ENCODE assay signal across 23 cellular contexts in genomic region chr10:24858908-24859270, GRCh38.
A peak's percentile ranks its signal among the peaks of the same experiment; 100 is the strongest.
DNase-seq lines count a peak whose midpoint lies in the region; ATAC-seq, FAIRE-seq and TF ChIP-seq lines count a peak whose summit lies in the region.
"Had no signal": no experiment of that assay in that cellular context is flagged by ENCODE, and none has a peak within 500 bp of the region (broad histone marks: within the 10 kb centered on the region; RNA-seq: fewer than 3 reads in every experiment).

No MANE protein-coding gene starts in this region.

- H3K4ac ChIP-seq in IMR-90 (ENCODE audit: low read depth, low read length): peak overlapping the region; percentile 81

- H3K36me3 Mint-ChIP-seq in astrocyte (ENCODE audit: low read depth, unreplicated experiment): peaks cover 4% of the 10 kb centered on the region
- peaks cover 10% of the 10 kb centered on the region for H3K36me3 Mint-ChIP-seq in nephron progenitor cell (ENCODE audit: low read depth)
- H3K36me3 Mint-ChIP-seq: activated naive CD8-positive, alpha-beta T cell; CD4-positive, CD25-positive, alpha-beta regulatory T cell; stimulated activated naive B cell treated with anti-CD40 and anti-IgM and Interleukin-4, amounts not matched to agents 10 μg/mL and 1 μg/mL and 100 μg/mL, for 72 hours had no signal

- no TSS peak for BruUV-seq in IMR-90 (replicated peaks; lab: Mats Ljungman, UMichigan)

- peak overlapping the region; percentile 93 for H3K27ac ChIP-seq in ACC112 (ENCODE audit: low read depth, low read length)
- 0 out of 2 replicates have a peak overlapping the region, but pooled peaks have one; percentile 20 for H3K27ac ChIP-seq in IMR-90 (ENCODE audit: insufficient read depth, low read length)
- H3K27ac ChIP-seq in astrocyte (ENCODE audit: low read depth, low read length): no peak overlapping the region
- no peak overlapping the region for H3K27ac ChIP-seq in WERI-Rb-1
- H3K27ac ChIP-seq: ascending aorta, spleen, thoracic aorta, uterus had no signal

- FAIRE-seq in astrocyte (lab: Jason Lieb, UNC): no peak

- dilution Hi-C loops in IMR-90 (cut with HindIII; ENCODE audit: low sequenced_read_pairs, unreplicated experiment): no loop called here

- no peak; the same call in 1 of the 2 replicates for ATAC-seq in IMR-90 (ENCODE audit: low read depth)
- no peak for ATAC-seq in stimulated activated naive CD8-positive, alpha-beta T cell treated with anti-CD3 and anti-CD28 coated beads, Interleukin-15, amount 100 ng/mL, for 72 hours
- ATAC-seq: stimulated activated naive B cell treated with anti-CD40 and anti-IgM and Interleukin-4, amounts not matched to agents 10 μg/mL and 1 μg/mL and 100 μg/mL, for 72 hours had no signal

- H3K27me3 ChIP-seq in ACC112 (ENCODE audit: insufficient read depth, low read length) (no peaks in the 10 kb centered on the region), IMR-90 (ENCODE audit: control insufficient read depth, insufficient read depth, low read length) (no peaks in the 10 kb centered on the region), astrocyte (ENCODE audit: insufficient read depth, low read length) (no peaks in the 10 kb centered on the region), WERI-Rb-1 (ENCODE audit: insufficient read depth, low read depth, severe bottlenecking) (no peaks in the 10 kb centered on the region), MG63 (no peaks in the 10 kb centered on the region)
- H3K27me3 ChIP-seq: ascending aorta, spleen, uterus had no signal

- in situ Hi-C loops in IMR-90 (cut with MboI; ENCODE audit: low sequenced_read_pairs): no loop called here

- peak overlapping the region; percentile 32; the same call in 1 of the 2 replicates for H4K5ac ChIP-seq in IMR-90 (ENCODE audit: low read depth, low read length)

- H3K4me3 ChIP-seq in ACC112 (ENCODE audit: low read depth, low read length): peak overlapping the region; percentile 23; the same call in 1 of the 2 replicates
- H3K4me3 ChIP-seq in IMR-90 (ENCODE audit: insufficient read depth, low read depth, low read length): no peak overlapping the region
- H3K4me3 ChIP-seq in astrocyte (ENCODE audit: insufficient read depth, low read depth, low read length): no peak overlapping the region
- no peak overlapping the region for H3K4me3 ChIP-seq in WERI-Rb-1 (ENCODE audit: low read depth, low read length)
- H3K4me3 ChIP-seq in MG63: no peak overlapping the region
- H3K4me3 ChIP-seq: ascending aorta, spleen, thoracic aorta, uterus had no signal

- peak overlapping the region; percentile 33 for H2AFZ ChIP-seq in ACC112 (ENCODE audit: low read length, unreplicated experiment)
- peak overlapping the region; percentile 62 for H2AFZ ChIP-seq in IMR-90 (replicated peaks; ENCODE audit: low read length, poor library complexity)
- peak overlapping the region; percentile 20 for H2AFZ ChIP-seq in astrocyte (ENCODE audit: low read depth, low read length)

- H3K36me3 ChIP-seq in ACC112 (ENCODE audit: insufficient read depth, low read length): peaks cover 8% of the 10 kb centered on the region
- H3K36me3 ChIP-seq in IMR-90 (ENCODE audit: control insufficient read depth, insufficient read depth, low read length): no peaks in the 10 kb centered on the region
- no peaks in the 10 kb centered on the region for H3K36me3 ChIP-seq in astrocyte (ENCODE audit: insufficient read depth, low read length)
- no peaks in the 10 kb centered on the region for H3K36me3 ChIP-seq in WERI-Rb-1
- H3K36me3 ChIP-seq in MG63: no peaks in the 10 kb centered on the region
- H3K36me3 ChIP-seq: ascending aorta, spleen, thoracic aorta, uterus had no signal

- H3K79me2 ChIP-seq in ACC112 (ENCODE audit: control insufficient read depth, insufficient read depth, low read length, unreplicated experiment) (no peaks in the 10 kb centered on the region), astrocyte (ENCODE audit: insufficient read depth, low read length) (no peaks in the 10 kb centered on the region)

- no peaks in the 10 kb centered on the region for H4K20me1 ChIP-seq in IMR-90 (ENCODE audit: insufficient read depth, low read length)
- H4K20me1 ChIP-seq in astrocyte (ENCODE audit: insufficient read depth, low read length): no peaks in the 10 kb centered on the region

- peak overlapping the region; percentile 75 for H2BK20ac ChIP-seq in IMR-90 (ENCODE audit: low read depth, low read length)

- no CpG with 5 or more reads among the region's 4 CpGs for WGBS in IMR-90 (ENCODE audit: extremely low coverage in 2 of 2, insufficient read length in 1 of 2), 2 experiments

- intact Hi-C loops in IMR-90 (cut with micrococcal nuclease): no loop called here

- peaks cover 23% of the 10 kb centered on the region for H3K4me1 ChIP-seq in ACC112 (ENCODE audit: control insufficient read depth, insufficient read depth, low read length, unreplicated experiment)
- peaks cover 7% of the 10 kb centered on the region for H3K4me1 ChIP-seq in IMR-90 (ENCODE audit: control insufficient read depth, insufficient read depth, low read length)
- H3K4me1 ChIP-seq in astrocyte (ENCODE audit: insufficient read depth, low read length): peaks cover 18% of the 10 kb centered on the region
- H3K4me1 ChIP-seq: ascending aorta, spleen, uterus had no signal

- H3K18ac ChIP-seq in IMR-90 (ENCODE audit: low read depth, low read length): peak overlapping the region; percentile 81

- DNase-seq in IMR-90: no peak
- DNase-seq in astrocyte (ENCODE audit: low read depth): no peak
- no peak for DNase-seq in nephron progenitor cell
- DNase-seq in 8988T: no peak
- no peak for DNase-seq in stimulated activated naive CD8-positive, alpha-beta T cell treated with anti-CD3 and anti-CD28 coated beads, Interleukin-15, amount 100 ng/mL, for 72 hours
- DNase-seq in WERI-Rb-1: no peak
- DNase-seq in MG63: no peak
- DNase-seq: activated B cell treated with CpG ODN at 0.5 μM for 24 hours; CD4-positive, CD25-positive, alpha-beta regulatory T cell; cerebellar nuclear complex; erythroblast; NCI-H1092; occipital lobe; spleen; stimulated activated CD4-positive, alpha-beta T cell treated with anti-CD3 and anti-CD28 coated beads, Interleukin-2, amount 100 ng/mL, for 48 hours; stimulated activated naive B cell treated with anti-CD40 and anti-IgM and Interleukin-4, amounts not matched to agents 10 μg/mL and 1 μg/mL and 100 μg/mL, for 72 hours; T1000; uterus had no signal

- POLR2A ChIA-PET in IMR-90 (lab: Charles Lee; ENCODE audit: unreplicated experiment): no interaction called here

- H2BK120ac ChIP-seq in IMR-90 (ENCODE audit: low read depth, low read length): peak overlapping the region; percentile 74

- no peak overlapping the region for H3K27ac Mint-ChIP-seq in astrocyte (ENCODE audit: unreplicated experiment)
- H3K27ac Mint-ChIP-seq in nephron progenitor cell: peak overlapping the region; percentile 84
- no peak overlapping the region for H3K27ac Mint-ChIP-seq in stimulated activated naive CD8-positive, alpha-beta T cell treated with anti-CD3 and anti-CD28 coated beads, Interleukin-15, amount 100 ng/mL, for 72 hours
- H3K27ac Mint-ChIP-seq: activated B cell treated with CpG ODN at 0.5 μM for 24 hours; activated naive CD8-positive, alpha-beta T cell; activated T-helper 1 cell treated with anti-CD3 and anti-CD28 coated beads, Interleukin-12 subunit alpha, Interleukin-12 subunit beta, Interleukin-2, Interleukin-4 antibody, amounts not matched to agents 30 ng/mL and 10 ng/mL and 1 ng/mL, durations not matched to agents 14 hours and 24 hours and 36 hours; CD4-positive, CD25-positive, alpha-beta regulatory T cell; stimulated activated naive B cell treated with anti-CD40 and anti-IgM and Interleukin-4, amounts not matched to agents 10 μg/mL and 1 μg/mL and 100 μg/mL, for 72 hours had no signal

- H3K9me3 Mint-ChIP-seq in astrocyte (ENCODE audit: unreplicated experiment): no peaks in the 10 kb centered on the region
- H3K9me3 Mint-ChIP-seq in nephron progenitor cell: peaks cover 13% of the 10 kb centered on the region
- H3K9me3 Mint-ChIP-seq in stimulated activated naive CD8-positive, alpha-beta T cell treated with anti-CD3 and anti-CD28 coated beads, Interleukin-15, amount 100 ng/mL, for 72 hours: no peaks in the 10 kb centered on the region
- H3K9me3 Mint-ChIP-seq: activated B cell treated with CpG ODN at 0.5 μM for 24 hours; CD4-positive, CD25-positive, alpha-beta regulatory T cell had no signal

- peak overlapping the region; percentile 31; the same call in 1 of the 2 replicates for H4K91ac ChIP-seq in IMR-90 (ENCODE audit: insufficient read depth, low read depth, low read length)

- no peaks in the 10 kb centered on the region for H3K79me1 ChIP-seq in IMR-90 (ENCODE audit: low read depth in 1 of 2, low read length in 2 of 2)

- no peaks in the 10 kb centered on the region for H3K9me3 ChIP-seq in IMR-90 (ENCODE audit: control insufficient read depth, insufficient read depth, low read length)
- peaks cover 7% of the 10 kb centered on the region for H3K9me3 ChIP-seq in astrocyte (ENCODE audit: insufficient read depth, low read depth, low read length)
- no peaks in the 10 kb centered on the region for H3K9me3 ChIP-seq in WERI-Rb-1 (ENCODE audit: severe bottlenecking)
- peaks cover 6% of the 10 kb centered on the region for H3K9me3 ChIP-seq in MG63
- H3K9me3 ChIP-seq: thoracic aorta, uterus had no signal

- H3K56ac ChIP-seq in IMR-90 (ENCODE audit: extremely low read depth, insufficient read depth, low read length): no peak overlapping the region

- peak overlapping the region in 1 of 2 experiments; percentile 71; a peak in 2 of 4 replicates for H4K8ac ChIP-seq in IMR-90 (ENCODE audit: low read depth in 2 of 2, low read length in 2 of 2)

- peak overlapping the region; percentile 52 for H2BK5ac ChIP-seq in IMR-90 (ENCODE audit: low read depth, low read length, poor library complexity, severe bottlenecking)

- no peak overlapping the region for H3K4me2 ChIP-seq in IMR-90 (ENCODE audit: low read depth, low read length)
- peak overlapping the region; percentile 63 for H3K4me2 ChIP-seq in astrocyte (ENCODE audit: low read length)

- TF ChIP-seq RAD21 in IMR-90 (IDR thresholded peaks at IDR 0.05; ENCODE audit: low read length): no peak

- CTCF ChIA-PET in IMR-90 (lab: Yijun Ruan, JAX): interaction anchor here (0.8 kb wide), 1 partner anchor 10 kb away, joined by 3 read pairs; no protein-coding TSS in a partner anchor

- TF ChIP-seq POLR2A in IMR-90 (IDR thresholded peaks at IDR 0.05; ENCODE audit: low read depth, low read length): no peak

- 0 out of 3 replicates have a peak overlapping the region, but pooled peaks have one; percentile 73 for H2BK15ac ChIP-seq in IMR-90 (ENCODE audit: low read depth, low read length)

- peak overlapping the region; percentile 75 for H2AK5ac ChIP-seq in IMR-90 (ENCODE audit: low read depth, low read length)

- peak overlapping the region; percentile 52; the same call in 1 of the 2 replicates for H3K23ac ChIP-seq in IMR-90 (ENCODE audit: low read depth, low read length)

- H3K4me1 Mint-ChIP-seq in astrocyte (ENCODE audit: low read depth, unreplicated experiment) (peaks cover 7% of the 10 kb centered on the region), nephron progenitor cell (peaks cover 36% of the 10 kb centered on the region)
- H3K4me1 Mint-ChIP-seq in stimulated activated naive CD8-positive, alpha-beta T cell treated with anti-CD3 and anti-CD28 coated beads, Interleukin-15, amount 100 ng/mL, for 72 hours: peaks cover 5% of the 10 kb centered on the region
- H3K4me1 Mint-ChIP-seq: activated B cell treated with CpG ODN at 0.5 μM for 24 hours; stimulated activated naive B cell treated with anti-CD40 and anti-IgM and Interleukin-4, amounts not matched to agents 10 μg/mL and 1 μg/mL and 100 μg/mL, for 72 hours had no signal

- H3K27me3 Mint-ChIP-seq in astrocyte (ENCODE audit: low read depth, unreplicated experiment) (no peaks in the 10 kb centered on the region), nephron progenitor cell (ENCODE audit: low read depth, poor library complexity) (peaks cover 4% of the 10 kb centered on the region)
- no peaks in the 10 kb centered on the region for H3K27me3 Mint-ChIP-seq in stimulated activated naive CD8-positive, alpha-beta T cell treated with anti-CD3 and anti-CD28 coated beads, Interleukin-15, amount 100 ng/mL, for 72 hours
- H3K27me3 Mint-ChIP-seq: activated naive CD8-positive, alpha-beta T cell; stimulated activated naive B cell treated with anti-CD40 and anti-IgM and Interleukin-4, amounts not matched to agents 10 μg/mL and 1 μg/mL and 100 μg/mL, for 72 hours had no signal

- no peak overlapping the region for H3K4me3 Mint-ChIP-seq in astrocyte (ENCODE audit: unreplicated experiment)
- no peak overlapping the region for H3K4me3 Mint-ChIP-seq in nephron progenitor cell
- H3K4me3 Mint-ChIP-seq in stimulated activated naive CD8-positive, alpha-beta T cell treated with anti-CD3 and anti-CD28 coated beads, Interleukin-15, amount 100 ng/mL, for 72 hours: no peak overlapping the region
- H3K4me3 Mint-ChIP-seq: activated B cell treated with CpG ODN at 0.5 μM for 24 hours; activated naive CD8-positive, alpha-beta T cell; activated T-helper 1 cell treated with anti-CD3 and anti-CD28 coated beads, Interleukin-12 subunit alpha, Interleukin-12 subunit beta, Interleukin-2, Interleukin-4 antibody, amounts not matched to agents 30 ng/mL and 10 ng/mL and 1 ng/mL, durations not matched to agents 14 hours and 24 hours and 36 hours; CD4-positive, CD25-positive, alpha-beta regulatory T cell; stimulated activated naive B cell treated with anti-CD40 and anti-IgM and Interleukin-4, amounts not matched to agents 10 μg/mL and 1 μg/mL and 100 μg/mL, for 72 hours had no signal

- H3K9me1 ChIP-seq in IMR-90 (ENCODE audit: insufficient read depth, low read length): peaks cover 7% of the 10 kb centered on the region

- peak overlapping the region; percentile 48 for H2AK9ac ChIP-seq in IMR-90 (replicated peaks; ENCODE audit: low read depth, low read length, poor library complexity)

- TF ChIP-seq CTCF in IMR-90 (conservative IDR thresholded peaks at IDR 0.05; ENCODE audit: low read depth, low read length) (no peak), astrocyte (IDR thresholded peaks at IDR 0.05; ENCODE audit: insufficient read depth, low read depth, low read length) (no peak), nephron progenitor cell (IDR thresholded peaks at IDR 0.05) (no peak), WERI-Rb-1 (IDR thresholded peaks at IDR 0.05; ENCODE audit: low read depth, low read length) (no peak)

- H3K9ac ChIP-seq in IMR-90 (ENCODE audit: low read depth, low read length): no peak overlapping the region
- H3K9ac ChIP-seq in astrocyte (ENCODE audit: low read length): no peak overlapping the region

- peak overlapping the region; percentile 70 for H3K14ac ChIP-seq in IMR-90 (replicated peaks; ENCODE audit: low read depth, low read length)

Comparison
In these comparisons a context has a peak if more than half of its experiments do, and no peak if none do; other contexts are left out.
1. H3K27ac ChIP-seq: peak in ACC112 (single experiment) and IMR-90 (single experiment); none in astrocyte (single experiment) and WERI-Rb-1 (single experiment).
2. Peak in every context shown above with its lines, with median percentiles within 50 percentile points of each other: H2AFZ ChIP-seq.